Comparison of ENCODE assay signal across 25 cellular contexts in the genomic region with DNA sequence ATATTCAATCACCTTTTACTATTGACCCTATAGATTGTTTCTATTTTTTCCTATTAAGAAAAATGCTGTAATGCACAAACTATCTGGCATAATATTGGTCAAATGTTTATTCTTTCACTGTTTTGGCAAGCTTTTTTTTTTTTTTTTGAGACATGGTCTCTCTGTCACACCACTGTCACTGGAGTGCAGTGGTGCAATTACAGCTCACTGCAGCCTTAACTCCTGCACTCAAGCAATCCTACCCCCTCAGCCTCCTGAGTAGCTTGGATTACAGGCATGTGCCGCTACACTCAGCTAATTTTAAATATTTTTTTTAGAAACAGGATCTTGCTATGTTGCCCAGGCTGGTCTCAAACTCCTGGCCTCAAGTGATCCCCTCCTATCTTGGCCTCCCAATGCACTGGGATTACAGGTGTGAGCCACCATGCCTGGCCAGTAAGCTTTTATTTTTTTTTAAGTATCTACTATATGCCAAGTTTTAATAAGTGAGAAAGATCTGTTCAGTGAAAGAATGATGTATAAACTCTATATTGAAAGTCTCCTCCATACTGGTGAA. TPM values are rescaled to one million over a fixed set of nuclear protein-coding genes. Genes with fewer than 3 reads are reported as not detected.
A peak's percentile ranks its signal among the peaks of the same experiment; 100 is the strongest.
DNase-seq lines count a peak whose midpoint lies in the region; ATAC-seq and TF ChIP-seq lines count a peak whose summit lies in the region.
"Had no signal": no experiment of that assay in that cellular context is flagged by ENCODE, and none has a peak within 500 bp of the region (broad histone marks: within the 10 kb centered on the region; RNA-seq: fewer than 3 reads in every experiment).

No MANE protein-coding gene starts in this region.

- H3K27ac ChIP-seq in BLaER1 = no peak overlapping the region
- no peak overlapping the region for H3K27ac ChIP-seq in DND-41 (ENCODE audit: low read length)
- H3K27ac ChIP-seq: A549, C4-2B, RWPE1 had no signal

- no peak overlapping the region for H3K27ac Mint-ChIP-seq in WTC11
- H3K27ac Mint-ChIP-seq in CD14-positive monocyte = no peak overlapping the region
- H3K27ac Mint-ChIP-seq: CD8-positive, alpha-beta memory T cell had no signal

- DNase-seq in DND-41 (no peak), NB4 (ENCODE audit: low read depth) (peak; percentile 34), WTC11 (ENCODE audit: low spot score) (no peak), NCI-H446 (lab: John Stamatoyannopoulos, UW) (no peak), CD14-positive monocyte (ENCODE audit: low spot score) (no peak), NCI-H146 (lab: John Stamatoyannopoulos, UW) (no peak)
- DNase-seq: AML-193; CD8-positive, alpha-beta memory T cell; DMS 273 treated with DMSO at 0.1 percent for 48 hours; DMS79 treated with DMSO at 0.1 percent for 48 hours; KG1; MM.1S; NCI-H1105; NCI-H1436 treated with DMSO at 0.1 percent for 48 hours; NCI-H1930; NCI-H2107; NCI-H69; SHP77; T-helper 1 cell had no signal

- CTCF ChIA-PET in WTC11 (lab: Charles Lee) = no interaction called here

- no peak overlapping the region for H3K4me3 Mint-ChIP-seq in WTC11
- H3K4me3 Mint-ChIP-seq in CD14-positive monocyte = no peak overlapping the region

- peak overlapping the region; percentile 33; the same call in 1 of the 2 replicates for H3K4me2 ChIP-seq in BLaER1
- H3K4me2 ChIP-seq in DND-41 (ENCODE audit: insufficient read depth, low read length) = peak overlapping the region; percentile 72

- H3K27me3 Mint-ChIP-seq in WTC11 (ENCODE audit: low read depth) (no peaks in the 10 kb centered on the region), CD14-positive monocyte (ENCODE audit: low read depth in 3 of 3) (no peaks in the 10 kb centered on the region)

- intact Hi-C loops in CD14-positive monocyte (cut with micrococcal nuclease) = no loop called here

- no peak for TF ChIP-seq POLR2A in NB4 (IDR thresholded peaks at IDR 0.05; ENCODE audit: extremely low read depth, insufficient read length)

- H2AFZ ChIP-seq in DND-41 (ENCODE audit: low read depth, low read length) = no peak overlapping the region

- H3K9me3 ChIP-seq in BLaER1 (no peaks in the 10 kb centered on the region), DND-41 (ENCODE audit: insufficient read depth, low read length, severe bottlenecking) (no peaks in the 10 kb centered on the region)
- H3K9me3 ChIP-seq: A549 had no signal

- peaks cover 12% of the 10 kb centered on the region for H3K36me3 Mint-ChIP-seq in WTC11
- peaks cover 9 to 10% of the 10 kb centered on the region in 2 donors for H3K36me3 Mint-ChIP-seq in CD14-positive monocyte

- H3K4me3 ChIP-seq in BLaER1 (no peak overlapping the region), DND-41 (ENCODE audit: low read depth in 1 of 2, low read length in 2 of 2) (peak overlapping the region in 1 of 2 experiments; percentile 38; a peak in 1 of 4 replicates), NB4 (ENCODE audit: low read depth, low read length) (peak overlapping the region; percentile 88)
- H3K4me3 ChIP-seq: A549 had no signal

- POLR2A ChIA-PET in WTC11 (lab: Charles Lee) = no interaction called here

- peaks cover 84% of the 10 kb centered on the region for H3K79me2 ChIP-seq in DND-41 (ENCODE audit: insufficient read depth, low read length)

- TF ChIP-seq CTCF in DND-41 (IDR thresholded peaks at IDR 0.05; ENCODE audit: borderline replicate concordance, extremely low read depth, low read length, poor library complexity, severe bottlenecking) = no peak
- no peak for TF ChIP-seq CTCF in NB4 (IDR thresholded peaks at IDR 0.05; ENCODE audit: low read depth, low read length)
- TF ChIP-seq CTCF in WTC11 (IDR thresholded peaks at IDR 0.05) = no peak
- TF ChIP-seq CTCF in CD14-positive monocyte (IDR thresholded peaks at IDR 0.05) = no peak

- H3K36me3 ChIP-seq in BLaER1 (peaks cover 23% of the 10 kb centered on the region), DND-41 (ENCODE audit: insufficient read depth, low read length) (peaks cover 43% of the 10 kb centered on the region)

- H3K4me1 ChIP-seq in BLaER1 (peaks cover 60% of the 10 kb centered on the region), DND-41 (ENCODE audit: insufficient read depth, low read length) (peaks cover 61% of the 10 kb centered on the region)

- no peaks in the 10 kb centered on the region for H4K20me1 ChIP-seq in BLaER1
- H4K20me1 ChIP-seq in DND-41 (ENCODE audit: insufficient read depth, low read length) = peaks cover 41% of the 10 kb centered on the region; the same call in 1 of the 2 replicates

- no peak for ATAC-seq in DND-41 (ENCODE audit: insufficient read depth, low read depth)
- no peak for ATAC-seq in WTC11
- no peak for ATAC-seq in GM19395 (IDR thresholded peaks at IDR 0.05; ENCODE audit: unreplicated experiment)
- ATAC-seq: A549, Panc1 had no signal

- peaks cover 34% of the 10 kb centered on the region for H3K4me1 Mint-ChIP-seq in WTC11
- peaks cover 29% of the 10 kb centered on the region for H3K4me1 Mint-ChIP-seq in CD14-positive monocyte

- H3K9me3 Mint-ChIP-seq in WTC11 (no peaks in the 10 kb centered on the region), CD14-positive monocyte (no peaks in the 10 kb centered on the region)
- H3K9me3 Mint-ChIP-seq: CD8-positive, alpha-beta memory T cell had no signal

- no peaks in the 10 kb centered on the region for H3K27me3 ChIP-seq in BLaER1
- no peaks in the 10 kb centered on the region for H3K27me3 ChIP-seq in DND-41 (ENCODE audit: insufficient read depth, low read length, poor library complexity)

- H3K9ac ChIP-seq in BLaER1 = no peak overlapping the region
- H3K9ac ChIP-seq in DND-41 (ENCODE audit: low read depth, low read length) = peak overlapping the region; percentile 6; the same call in 1 of the 2 replicates

TF ChIP-seq in WTC11, 78 proteins besides CTCF, POLR2A, EP300 and RAD21:
- TF ChIP-seq, protein P1, sequence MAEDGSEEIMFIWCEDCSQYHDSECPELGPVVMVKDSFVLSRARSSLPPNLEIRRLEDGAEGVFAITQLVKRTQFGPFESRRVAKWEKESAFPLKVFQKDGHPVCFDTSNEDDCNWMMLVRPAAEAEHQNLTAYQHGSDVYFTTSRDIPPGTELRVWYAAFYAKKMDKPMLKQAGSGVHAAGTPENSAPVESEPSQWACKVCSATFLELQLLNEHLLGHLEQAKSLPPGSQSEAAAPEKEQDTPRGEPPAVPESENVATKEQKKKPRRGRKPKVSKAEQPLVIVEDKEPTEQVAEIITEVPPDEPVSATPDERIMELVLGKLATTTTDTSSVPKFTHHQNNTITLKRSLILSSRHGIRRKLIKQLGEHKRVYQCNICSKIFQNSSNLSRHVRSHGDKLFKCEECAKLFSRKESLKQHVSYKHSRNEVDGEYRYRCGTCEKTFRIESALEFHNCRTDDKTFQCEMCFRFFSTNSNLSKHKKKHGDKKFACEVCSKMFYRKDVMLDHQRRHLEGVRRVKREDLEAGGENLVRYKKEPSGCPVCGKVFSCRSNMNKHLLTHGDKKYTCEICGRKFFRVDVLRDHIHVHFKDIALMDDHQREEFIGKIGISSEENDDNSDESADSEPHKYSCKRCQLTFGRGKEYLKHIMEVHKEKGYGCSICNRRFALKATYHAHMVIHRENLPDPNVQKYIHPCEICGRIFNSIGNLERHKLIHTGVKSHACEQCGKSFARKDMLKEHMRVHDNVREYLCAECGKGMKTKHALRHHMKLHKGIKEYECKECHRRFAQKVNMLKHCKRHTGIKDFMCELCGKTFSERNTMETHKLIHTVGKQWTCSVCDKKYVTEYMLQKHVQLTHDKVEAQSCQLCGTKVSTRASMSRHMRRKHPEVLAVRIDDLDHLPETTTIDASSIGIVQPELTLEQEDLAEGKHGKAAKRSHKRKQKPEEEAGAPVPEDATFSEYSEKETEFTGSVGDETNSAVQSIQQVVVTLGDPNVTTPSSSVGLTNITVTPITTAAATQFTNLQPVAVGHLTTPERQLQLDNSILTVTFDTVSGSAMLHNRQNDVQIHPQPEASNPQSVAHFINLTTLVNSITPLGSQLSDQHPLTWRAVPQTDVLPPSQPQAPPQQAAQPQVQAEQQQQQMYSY (CRISPR knock-in tag; IDR thresholded peaks at IDR 0.05) = no peak
- TF ChIP-seq, protein P2, sequence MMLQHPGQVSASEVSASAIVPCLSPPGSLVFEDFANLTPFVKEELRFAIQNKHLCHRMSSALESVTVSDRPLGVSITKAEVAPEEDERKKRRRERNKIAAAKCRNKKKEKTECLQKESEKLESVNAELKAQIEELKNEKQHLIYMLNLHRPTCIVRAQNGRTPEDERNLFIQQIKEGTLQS (CRISPR knock-in tag; conservative IDR thresholded peaks at IDR 0.05) = no peak
- no peak for TF ChIP-seq ETV6 (CRISPR knock-in tag; IDR thresholded peaks at IDR 0.05)
- TF ChIP-seq ZNF121 (CRISPR knock-in tag; IDR thresholded peaks at IDR 0.05) = 0 out of 2 replicates have a peak, but pooled peaks have one; percentile 12
- no peak for TF ChIP-seq GABPB1 (CRISPR knock-in tag; IDR thresholded peaks at IDR 0.05)

RNA-seq across cellular contexts. Expression of a gene that starts 3.4 kb away (rescaled TPM):
- total RNA-seq in WTC11 (2021) = 41.3 to 49.9 TPM (median 46.9 TPM) in 3 replicates
- 1 to 10 TPM; 1.5 TPM for polyA plus RNA-seq in CD14-positive monocyte
